ENCODE assay signal across 18 cellular contexts in genomic region chr3:30679045-30679444, GRCh38.
DNase-seq lines count a peak whose midpoint lies in the region; ATAC-seq and TF ChIP-seq lines count a peak whose summit lies in the region.
"Had no signal": no experiment of that assay in that cellular context is flagged by ENCODE, and none has a peak within 500 bp of the region (broad histone marks: within the 10 kb centered on the region; RNA-seq: fewer than 3 reads in every experiment).

No MANE protein-coding gene starts in this region.

- intact Hi-C loops in activated CD4-positive, alpha-beta T cell treated with anti-CD3 and anti-CD28 coated beads for 36 hours (cut with DNase I, micrococcal nuclease): no loop called here
- intact Hi-C loops in IMR-90 (cut with micrococcal nuclease) (no loop called here), sigmoid colon (cut with DNase I) (no loop called here)

- H3K18ac ChIP-seq in IMR-90 (ENCODE audit: low read depth, low read length): no peak overlapping the region

- peaks cover 84% of the 10 kb centered on the region for H3K36me3 Mint-ChIP-seq in activated CD4-positive, alpha-beta T cell treated with anti-CD3 and anti-CD28 coated beads for 36 hours (ENCODE audit: low read depth)
- H3K36me3 Mint-ChIP-seq in endothelial cell (ENCODE audit: low read depth, unreplicated experiment): peaks cover 63% of the 10 kb centered on the region

- H3K9me1 ChIP-seq in IMR-90 (ENCODE audit: insufficient read depth, low read length): peaks cover 10% of the 10 kb centered on the region

- H2BK20ac ChIP-seq in IMR-90 (ENCODE audit: low read depth, low read length): no peak overlapping the region

- no peak for TF ChIP-seq RAD21 in IMR-90 (IDR thresholded peaks at IDR 0.05; ENCODE audit: low read length)

- no peak overlapping the region for H2BK120ac ChIP-seq in IMR-90 (ENCODE audit: low read depth, low read length)

- CTCF ChIA-PET in activated CD4-positive, alpha-beta T cell treated with anti-CD3 and anti-CD28 coated beads for 36 hours (lab: Charles Lee): interaction anchor here (0.6 to 2.3 kb wide), 4 partner anchors 10 to 355 kb away, joined by 3 to 10 read pairs (median 3); no protein-coding TSS in a partner anchor
- CTCF ChIA-PET in IMR-90 (lab: Yijun Ruan, JAX): no interaction called here

- H3K4me3 Mint-ChIP-seq in activated CD4-positive, alpha-beta T cell treated with anti-CD3 and anti-CD28 coated beads for 36 hours: no peak overlapping the region
- peak overlapping the region; percentile 13 for H3K4me3 Mint-ChIP-seq in endothelial cell (ENCODE audit: unreplicated experiment)
- H3K4me3 Mint-ChIP-seq: mesothelial cell of epicardium had no signal

- H2AK5ac ChIP-seq in IMR-90 (ENCODE audit: low read depth, low read length): no peak overlapping the region

- H3K9ac ChIP-seq in IMR-90 (ENCODE audit: low read depth, low read length): no peak overlapping the region

- H3K14ac ChIP-seq in IMR-90 (replicated peaks; ENCODE audit: low read depth, low read length): peak overlapping the region; percentile 26; the same call in 1 of the 2 replicates

- H4K20me1 ChIP-seq in IMR-90 (ENCODE audit: insufficient read depth, low read length): no peaks in the 10 kb centered on the region

- no peak overlapping the region for H3K56ac ChIP-seq in IMR-90 (ENCODE audit: extremely low read depth, insufficient read depth, low read length)

- H3K4me1 ChIP-seq in IMR-90 (ENCODE audit: control insufficient read depth, insufficient read depth, low read length): peaks cover 19% of the 10 kb centered on the region
- peaks cover 0 to 73% (median 70%) of the 10 kb centered on the region in 4 donors for H3K4me1 ChIP-seq in sigmoid colon

- peaks cover 31% of the 10 kb centered on the region for H3K36me3 ChIP-seq in IMR-90 (ENCODE audit: control insufficient read depth, insufficient read depth, low read length)
- H3K36me3 ChIP-seq in sigmoid colon: peaks cover 13 to 58% (median 20%) of the 10 kb centered on the region in 4 donors
- H3K36me3 ChIP-seq: ovary had no signal

- peaks cover 26 to 68% of the 10 kb centered on the region in 2 experiments for H3K79me1 ChIP-seq in IMR-90 (ENCODE audit: low read depth in 1 of 2, low read length in 2 of 2)

- POLR2A ChIA-PET in activated CD4-positive, alpha-beta T cell treated with anti-CD3 and anti-CD28 coated beads for 36 hours (lab: Charles Lee): interaction anchor here (0.6 to 1.4 kb wide), 3 partner anchors 48 to 413 kb away, joined by 3 to 6 read pairs (median 4); partner anchors contain the start of gene TGFBR2
- POLR2A ChIA-PET in IMR-90 (lab: Charles Lee; ENCODE audit: unreplicated experiment): no interaction called here

- BruUV-seq in IMR-90 (replicated peaks; lab: Mats Ljungman, UMichigan): no TSS peak

- no peak overlapping the region for H2BK5ac ChIP-seq in IMR-90 (ENCODE audit: low read depth, low read length, poor library complexity, severe bottlenecking)

- no peak for DNase-seq in activated CD4-positive, alpha-beta T cell treated with anti-CD3 and anti-CD28 coated beads for 36 hours
- no peak for DNase-seq in activated CD4-positive, alpha-beta T cell treated with anti-CD3 and anti-CD28 coated beads for 48 hours
- DNase-seq in IMR-90 (no peak), endothelial cell (ENCODE audit: low spot score) (no peak), sigmoid colon (no peak), GM13977 (ENCODE audit: low spot score) (no peak)
- DNase-seq: activated CD4-positive, alpha-beta T cell treated with anti-CD3 and anti-CD28 coated beads, Interleukin-2, amount 50 U/mL, for 1 hour; activated effector memory CD4-positive, alpha-beta T cell treated with anti-CD3 and anti-CD28 coated beads, Interleukin-2, amount 50 U/mL, for 16 hours; foreskin keratinocyte; NCI-H2029; NCI-H748 treated with DMSO at 0.1 percent for 48 hours; ovary; small intestine had no signal

- in situ Hi-C loops in IMR-90 (cut with MboI; ENCODE audit: low sequenced_read_pairs): no loop called here
- in situ Hi-C loops in GM13977 (cut with MboI; ENCODE audit: low pct_unique_long_range_greater_than_20kb, low sequenced_read_pairs, unreplicated experiment): loop anchor here (25.0 kb wide), 2 partner anchors 467 to 642 kb away; no protein-coding TSS in a partner anchor

- no peak overlapping the region for H2BK15ac ChIP-seq in IMR-90 (ENCODE audit: low read depth, low read length)

- H2AFZ ChIP-seq in IMR-90 (replicated peaks; ENCODE audit: low read length, poor library complexity): no peak overlapping the region

- TF ChIP-seq POLR2A in IMR-90 (IDR thresholded peaks at IDR 0.05; ENCODE audit: low read depth, low read length) (no peak), sigmoid colon (IDR thresholded peaks at IDR 0.05) (no peak)

- dilution Hi-C loops in IMR-90 (cut with HindIII; ENCODE audit: low sequenced_read_pairs, unreplicated experiment): no loop called here

- TF ChIP-seq EP300 in sigmoid colon (IDR thresholded peaks at IDR 0.05): no peak

- H3K4ac ChIP-seq in IMR-90 (ENCODE audit: low read depth, low read length): peak overlapping the region; percentile 15; the same call in 1 of the 2 replicates

- H3K4me2 ChIP-seq in IMR-90 (ENCODE audit: low read depth, low read length): no peak overlapping the region

- H2AK9ac ChIP-seq in IMR-90 (replicated peaks; ENCODE audit: low read depth, low read length, poor library complexity): no peak overlapping the region

- no peaks in the 10 kb centered on the region for H3K9me3 ChIP-seq in IMR-90 (ENCODE audit: control insufficient read depth, insufficient read depth, low read length)
- H3K9me3 ChIP-seq in sigmoid colon: no peaks in the 10 kb centered on the region
- H3K9me3 ChIP-seq: ovary had no signal

- H3K4me3 ChIP-seq in IMR-90 (ENCODE audit: insufficient read depth, low read depth, low read length) (no peak overlapping the region), sigmoid colon (no peak overlapping the region)
- H3K4me3 ChIP-seq: cardiac muscle cell, GM12878, ovary had no signal

- H3K4me1 Mint-ChIP-seq in activated CD4-positive, alpha-beta T cell treated with anti-CD3 and anti-CD28 coated beads for 36 hours: peaks cover 94% of the 10 kb centered on the region
- H3K4me1 Mint-ChIP-seq in endothelial cell (ENCODE audit: unreplicated experiment): peaks cover 64% of the 10 kb centered on the region

- H4K91ac ChIP-seq in IMR-90 (ENCODE audit: insufficient read depth, low read depth, low read length): no peak overlapping the region; the same call in 1 of the 2 replicates

- no peak overlapping the region for H4K8ac ChIP-seq in IMR-90 (ENCODE audit: low read depth in 2 of 2, low read length in 2 of 2)

- no peak for ATAC-seq in activated CD4-positive, alpha-beta T cell treated with anti-CD3 and anti-CD28 coated beads for 36 hours
- ATAC-seq in IMR-90 (ENCODE audit: low read depth): no peak
- no peak for ATAC-seq in GM21381 (IDR thresholded peaks at IDR 0.05; ENCODE audit: unreplicated experiment)
- no peak for ATAC-seq in GM21528 (IDR thresholded peaks at IDR 0.05; ENCODE audit: low FRiP score, unreplicated experiment)
- ATAC-seq: foreskin keratinocyte, GM12878 had no signal

- 0 out of 2 replicates have a peak overlapping the region, but pooled peaks have one; percentile 25 for H3K23ac ChIP-seq in IMR-90 (ENCODE audit: low read depth, low read length)

- H3K9me3 Mint-ChIP-seq in activated CD4-positive, alpha-beta T cell treated with anti-CD3 and anti-CD28 coated beads for 36 hours (ENCODE audit: low read depth): no peaks in the 10 kb centered on the region
- H3K9me3 Mint-ChIP-seq in endothelial cell (ENCODE audit: unreplicated experiment): no peaks in the 10 kb centered on the region
- H3K9me3 Mint-ChIP-seq: mesothelial cell of epicardium had no signal

- no peaks in the 10 kb centered on the region for H3K27me3 Mint-ChIP-seq in activated CD4-positive, alpha-beta T cell treated with anti-CD3 and anti-CD28 coated beads for 36 hours
- H3K27me3 Mint-ChIP-seq in endothelial cell (ENCODE audit: unreplicated experiment): peaks cover 5% of the 10 kb centered on the region

- H3K27ac Mint-ChIP-seq in activated CD4-positive, alpha-beta T cell treated with anti-CD3 and anti-CD28 coated beads for 36 hours: peak overlapping the region; percentile 78
- peak overlapping the region; percentile 54 for H3K27ac Mint-ChIP-seq in endothelial cell (ENCODE audit: unreplicated experiment)
- H3K27ac Mint-ChIP-seq: mesothelial cell of epicardium had no signal

- H3K27ac ChIP-seq in IMR-90 (ENCODE audit: insufficient read depth, low read length): no peak overlapping the region
- H3K27ac ChIP-seq in sigmoid colon: peak overlapping the region in 3 of 4 donors; percentile 70 to 83 (median 78)
- H3K27ac ChIP-seq: cardiac muscle cell, foreskin keratinocyte, ovary had no signal

- H3K27me3 ChIP-seq in IMR-90 (ENCODE audit: control insufficient read depth, insufficient read depth, low read length) (no peaks in the 10 kb centered on the region), sigmoid colon (no peaks in the 10 kb centered on the region)
- H3K27me3 ChIP-seq: cardiac muscle cell, foreskin keratinocyte, ovary had no signal

- TF ChIP-seq CTCF in IMR-90 (conservative IDR thresholded peaks at IDR 0.05; ENCODE audit: low read depth, low read length): no peak
- no peak for TF ChIP-seq CTCF in endothelial cell (IDR thresholded peaks at IDR 0.05; ENCODE audit: unreplicated experiment)
- TF ChIP-seq CTCF in sigmoid colon (IDR thresholded peaks at IDR 0.05): no peak
- no peak for TF ChIP-seq CTCF in GM13977 (IDR thresholded peaks at IDR 0.05; ENCODE audit: extremely low read depth, insufficient read depth, missing control alignments)

- H4K5ac ChIP-seq in IMR-90 (ENCODE audit: low read depth, low read length): no peak overlapping the region

TF ChIP-seq in IMR-90, 13 proteins besides CTCF, POLR2A, EP300 and RAD21 (continues in another document):
- TF ChIP-seq ELK1 (IDR thresholded peaks at IDR 0.05; ENCODE audit: borderline replicate concordance, low read depth, low read length) (no peak), MXI1 (IDR thresholded peaks at IDR 0.05; ENCODE audit: borderline replicate concordance, low read depth, low read length) (no peak), MAFK (IDR thresholded peaks at IDR 0.05; ENCODE audit: low read depth, low read length) (no peak), CHD1 (IDR thresholded peaks at IDR 0.05; ENCODE audit: low read depth, low read length) (no peak), NFE2L2 (IDR thresholded peaks at IDR 0.05; ENCODE audit: low read depth, low read length) (no peak), BHLHE40 (IDR thresholded peaks at IDR 0.05; ENCODE audit: low read depth, low read length) (no peak), RCOR1 (IDR thresholded peaks at IDR 0.05; ENCODE audit: insufficient replicate concordance, low read length) (no peak)
